16 cellular contexts compared by ENCODE assay signal in genomic region chr9:98867109-98867433, GRCh38. TPM values are rescaled to one million over a fixed set of nuclear protein-coding genes. Genes with fewer than 3 reads are reported as not detected.
A peak's percentile ranks its signal among the peaks of the same experiment; 100 is the strongest.
DNase-seq lines count a peak whose midpoint lies in the region; ATAC-seq and TF ChIP-seq lines count a peak whose summit lies in the region.
"Had no signal": no experiment of that assay in that cellular context is flagged by ENCODE, and none has a peak within 500 bp of the region (broad histone marks: within the 10 kb centered on the region; RNA-seq: fewer than 3 reads in every experiment).

No MANE protein-coding gene starts in this region.

- H3F3A ChIP-seq in MM.1S (ENCODE audit: insufficient read depth, low read length): no peaks in the 10 kb centered on the region

- H3K4me3 ChIP-seq in BLaER1: peak overlapping the region; percentile 55
- no peak overlapping the region for H3K4me3 ChIP-seq in fibroblast of the aortic adventitia (ENCODE audit: low read depth, low read length)
- H3K4me3 ChIP-seq in ovary: no peak overlapping the region
- no peak overlapping the region for H3K4me3 ChIP-seq in MM.1S (ENCODE audit: low read length)
- H3K4me3 ChIP-seq: upper lobe of left lung had no signal

- H4K20me1 ChIP-seq in BLaER1: no peaks in the 10 kb centered on the region
- no peaks in the 10 kb centered on the region for H4K20me1 ChIP-seq in MM.1S (ENCODE audit: insufficient read depth, low read length)

- no peak for TF ChIP-seq POLR2A in ovary (IDR thresholded peaks at IDR 0.05)

- H3K9ac ChIP-seq in BLaER1: peak overlapping the region; percentile 86
- no peak overlapping the region for H3K9ac ChIP-seq in MM.1S (ENCODE audit: low read length)

- TF ChIP-seq CTCF in fibroblast of the aortic adventitia (IDR thresholded peaks at IDR 0.05; ENCODE audit: insufficient read depth, low read length): no peak
- TF ChIP-seq CTCF in ovary (IDR thresholded peaks at IDR 0.05): no peak
- TF ChIP-seq CTCF in MM.1S (IDR thresholded peaks at IDR 0.05; ENCODE audit: low read length): no peak

- TF ChIP-seq EP300 in ovary (IDR thresholded peaks at IDR 0.05): no peak

- H3K36me3 ChIP-seq in BLaER1 (no peaks in the 10 kb centered on the region), ovary (no peaks in the 10 kb centered on the region), MM.1S (replicated peaks; ENCODE audit: insufficient read depth, low read length) (no peaks in the 10 kb centered on the region)
- H3K36me3 ChIP-seq: upper lobe of left lung had no signal

- peak overlapping the region; percentile 93 for H3K4me2 ChIP-seq in BLaER1
- H3K4me2 ChIP-seq in MM.1S (ENCODE audit: low read depth, low read length): no peak overlapping the region

- ATAC-seq in GM21619 (IDR thresholded peaks at IDR 0.05; ENCODE audit: unreplicated experiment) (no peak), GM18498 (IDR thresholded peaks at IDR 0.05; ENCODE audit: unreplicated experiment) (no peak)
- ATAC-seq: Panc1 had no signal

- H3K9me3 ChIP-seq in BLaER1: peaks cover 15% of the 10 kb centered on the region; the same call in 1 of the 2 replicates
- H3K9me3 ChIP-seq in ovary: no peaks in the 10 kb centered on the region
- no peaks in the 10 kb centered on the region for H3K9me3 ChIP-seq in MM.1S (replicated peaks; ENCODE audit: insufficient read depth, low read length)
- H3K9me3 ChIP-seq: upper lobe of left lung had no signal

- H3K79me2 ChIP-seq in MM.1S (ENCODE audit: low read length): no peaks in the 10 kb centered on the region

- H2AFZ ChIP-seq in MM.1S (ENCODE audit: low read length): no peak overlapping the region

- H3K27ac ChIP-seq in BLaER1 (peak overlapping the region; percentile 99), ovary (peak overlapping the region; percentile 44 to 46), MM.1S (ENCODE audit: low read length) (no peak overlapping the region)

- H3K9me2 ChIP-seq in MM.1S (replicated peaks; ENCODE audit: insufficient read depth, low read length): no peaks in the 10 kb centered on the region

- 4 to 28% (median 21%) methylated on average over 1 of the region's 1 CpG for WGBS in ovary, 3 donors

- DNase-seq in MV-4-11 (lab: John Stamatoyannopoulos, UW) (peak; percentile 55), fibroblast of the aortic adventitia (ENCODE audit: low read depth) (peak; percentile 35), ovary (no peak), MM.1S (no peak), DMS79 (lab: John Stamatoyannopoulos, UW) (no peak)
- DNase-seq: activated CD4-positive, alpha-beta T cell treated with anti-CD3 and anti-CD28 coated beads, Interleukin-2, amount 50 U/mL, for 1 hour; effector memory CD4-positive, alpha-beta T cell; foreskin melanocyte; H9; NCI-H345; T-helper 2 cell had no signal

- peaks cover 49% of the 10 kb centered on the region for H3K4me1 ChIP-seq in BLaER1
- peaks cover 7% of the 10 kb centered on the region for H3K4me1 ChIP-seq in ovary (ENCODE audit: insufficient read depth)
- 0 out of 2 replicates have a peak, but pooled peaks cover 5% of the 10 kb centered on the region for H3K4me1 ChIP-seq in MM.1S (ENCODE audit: low read length)

- no peaks in the 10 kb centered on the region for H3K27me3 ChIP-seq in BLaER1
- H3K27me3 ChIP-seq in ovary: no peaks in the 10 kb centered on the region
- H3K27me3 ChIP-seq in MM.1S (replicated peaks; ENCODE audit: insufficient read depth, low read length): no peaks in the 10 kb centered on the region
- H3K27me3 ChIP-seq: upper lobe of left lung had no signal

- intact Hi-C loops in ovary (cut with DNase I): loop anchor here in 2 of 4 donors (10.0 kb wide), 2 partner anchors 68 to 108 kb away; no protein-coding TSS in a partner anchor

RNA-seq across cellular contexts. Expression of gene GALNT12, which starts 59.6 kb away (rescaled TPM):
- 24.9 and 138 TPM in 2 replicates for total RNA-seq in fibroblast of the aortic adventitia (ENCODE audit: low replicate concordance)
- total RNA-seq in ovary: 1 to 10 TPM in 5 of 7 donors, under 1 TPM in 2; 0.23 to 7.0 (median 1.4) TPM
- 1 to 10 TPM in 1 of 2 donors, under 1 TPM in 1; 0.51 to 3.5 TPM for polyA plus RNA-seq in ovary

Comparison
In these comparisons a context has a peak if more than half of its experiments do, and no peak if none do; other contexts are left out.
1. DNase-seq: peak in MV-4-11 (single experiment) and fibroblast of the aortic adventitia (single experiment); none in ovary (0 of 5), MM.1S (single experiment) and DMS79 (single experiment).